9 cellular contexts compared by ENCODE assay signal in genomic region chr5:116626272-116626723, GRCh38. TPM values are rescaled to one million over a fixed set of nuclear protein-coding genes. Genes with fewer than 3 reads are reported as not detected.
DNase-seq lines count a peak whose midpoint lies in the region; ATAC-seq and TF ChIP-seq lines count a peak whose summit lies in the region.
"Had no signal": no experiment of that assay in that cellular context is flagged by ENCODE, and none has a peak within 500 bp of the region (broad histone marks: within the 10 kb centered on the region; RNA-seq: fewer than 3 reads in every experiment).

No MANE protein-coding gene starts in this region.

- intact Hi-C loops in activated T-helper 2 cell treated with anti-CD3 and anti-CD28 coated beads, Interferon-gamma antibody, Interleukin-2, Interleukin-4, amounts not matched to agents 10 μg/mL and 5 μg/mL and 100 μg/mL, durations not matched to agents 14 hours and 24 hours and 36 hours (cut with micrococcal nuclease): no loop called here

- H3K9me3 Mint-ChIP-seq in activated T-helper 2 cell treated with anti-CD3 and anti-CD28 coated beads, Interferon-gamma antibody, Interleukin-2, Interleukin-4, amounts not matched to agents 10 μg/mL and 5 μg/mL and 100 μg/mL, durations not matched to agents 14 hours and 24 hours and 36 hours: no peaks in the 10 kb centered on the region
- H3K9me3 Mint-ChIP-seq: stimulated activated naive CD8-positive, alpha-beta T cell treated with anti-CD3 and anti-CD28 coated beads, Interleukin-15, Interleukin-2, amounts not matched to agents 100 ng/mL and 50 ng/mL, for 24 hours had no signal

- H3K27me3 Mint-ChIP-seq in activated T-helper 2 cell treated with anti-CD3 and anti-CD28 coated beads, Interferon-gamma antibody, Interleukin-2, Interleukin-4, amounts not matched to agents 10 μg/mL and 5 μg/mL and 100 μg/mL, durations not matched to agents 14 hours and 24 hours and 36 hours (ENCODE audit: low read depth): no peaks in the 10 kb centered on the region

- no peak overlapping the region for H3K27ac Mint-ChIP-seq in activated T-helper 2 cell treated with anti-CD3 and anti-CD28 coated beads, Interferon-gamma antibody, Interleukin-2, Interleukin-4, amounts not matched to agents 10 μg/mL and 5 μg/mL and 100 μg/mL, durations not matched to agents 14 hours and 24 hours and 36 hours
- H3K27ac Mint-ChIP-seq: stimulated activated naive CD8-positive, alpha-beta T cell treated with anti-CD3 and anti-CD28 coated beads, Interleukin-15, Interleukin-2, amounts not matched to agents 100 ng/mL and 50 ng/mL, for 24 hours had no signal

- no peak for ATAC-seq in GM21381 (IDR thresholded peaks at IDR 0.05; ENCODE audit: unreplicated experiment)

- no peak overlapping the region for H3K4me3 Mint-ChIP-seq in activated T-helper 2 cell treated with anti-CD3 and anti-CD28 coated beads, Interferon-gamma antibody, Interleukin-2, Interleukin-4, amounts not matched to agents 10 μg/mL and 5 μg/mL and 100 μg/mL, durations not matched to agents 14 hours and 24 hours and 36 hours (ENCODE audit: low read depth)
- H3K4me3 Mint-ChIP-seq: stimulated activated naive CD8-positive, alpha-beta T cell treated with anti-CD3 and anti-CD28 coated beads, Interleukin-15, Interleukin-2, amounts not matched to agents 100 ng/mL and 50 ng/mL, for 24 hours had no signal

- no peak overlapping the region for H3K4me3 ChIP-seq in fibroblast of mammary gland (ENCODE audit: control insufficient read depth, low read depth, low read length)

- DNase-seq in DMS 273 treated with DMSO at 0.1 percent for 48 hours (lab: John Stamatoyannopoulos, UW) (peak; percentile 12), NCI-H748 treated with DMSO at 0.1 percent for 48 hours (lab: John Stamatoyannopoulos, UW) (peak; percentile 10), fibroblast of mammary gland (ENCODE audit: low read depth) (peak; percentile 84), occipital lobe (lab: John Stamatoyannopoulos, UW) (peak; percentile 59), GF-D8 (lab: John Stamatoyannopoulos, UW) (no peak), UCSD-AML1 (lab: John Stamatoyannopoulos, UW; ENCODE audit: unreplicated experiment) (no peak)
- no peak for DNase-seq in activated T-helper 2 cell treated with anti-CD3 and anti-CD28 coated beads, Interferon-gamma antibody, Interleukin-2, Interleukin-4, amounts not matched to agents 10 μg/mL and 5 μg/mL and 100 μg/mL, durations not matched to agents 14 hours and 24 hours and 36 hours (ENCODE audit: low spot score)

- no peaks in the 10 kb centered on the region for H3K36me3 Mint-ChIP-seq in activated T-helper 2 cell treated with anti-CD3 and anti-CD28 coated beads, Interferon-gamma antibody, Interleukin-2, Interleukin-4, amounts not matched to agents 10 μg/mL and 5 μg/mL and 100 μg/mL, durations not matched to agents 14 hours and 24 hours and 36 hours (ENCODE audit: low read depth)

- no peak for TF ChIP-seq CTCF in fibroblast of mammary gland (conservative IDR thresholded peaks at IDR 0.05; ENCODE audit: control insufficient read depth, insufficient read depth, low read depth, low read length)

- no peaks in the 10 kb centered on the region for H3K4me1 Mint-ChIP-seq in activated T-helper 2 cell treated with anti-CD3 and anti-CD28 coated beads, Interferon-gamma antibody, Interleukin-2, Interleukin-4, amounts not matched to agents 10 μg/mL and 5 μg/mL and 100 μg/mL, durations not matched to agents 14 hours and 24 hours and 36 hours (ENCODE audit: low read depth)

RNA-seq across cellular contexts. Expression of gene SEMA6A, which starts 51.7 kb away (rescaled TPM):
- 24.2 TPM for total RNA-seq in occipital lobe
- total RNA-seq in activated T-helper 2 cell treated with anti-CD3 and anti-CD28 coated beads, Interferon-gamma antibody, Interleukin-2, Interleukin-4, amounts not matched to agents 10 μg/mL and 5 μg/mL and 100 μg/mL, durations not matched to agents 14 hours and 24 hours and 36 hours: 0.67 TPM in 1 of 2 replicates, not detected in the other

Comparison
In these comparisons a context has a peak if more than half of its experiments do, and no peak if none do; other contexts are left out.
1. DNase-seq: peak in DMS 273 treated with DMSO at 0.1 percent for 48 hours (single experiment), NCI-H748 treated with DMSO at 0.1 percent for 48 hours (single experiment), fibroblast of mammary gland (single experiment) and occipital lobe (single experiment); none in GF-D8 (single experiment), activated T-helper 2 cell treated with anti-CD3 and anti-CD28 coated beads, Interferon-gamma antibody, Interleukin-2, Interleukin-4, amounts not matched to agents 10 μg/mL and 5 μg/mL and 100 μg/mL, durations not matched to agents 14 hours and 24 hours and 36 hours (single experiment) and UCSD-AML1 (single experiment).
2. RNA of gene SEMA6A, which starts 51.7 kb away (total RNA-seq): 24.2 TPM in occipital lobe (single experiment); 0.67 TPM in activated T-helper 2 cell treated with anti-CD3 and anti-CD28 coated beads, Interferon-gamma antibody, Interleukin-2, Interleukin-4, amounts not matched to agents 10 μg/mL and 5 μg/mL and 100 μg/mL, durations not matched to agents 14 hours and 24 hours and 36 hours; every median in the first group is over 10 times any median in the second.